8 cellular contexts compared by ENCODE assay signal in the genomic region with DNA sequence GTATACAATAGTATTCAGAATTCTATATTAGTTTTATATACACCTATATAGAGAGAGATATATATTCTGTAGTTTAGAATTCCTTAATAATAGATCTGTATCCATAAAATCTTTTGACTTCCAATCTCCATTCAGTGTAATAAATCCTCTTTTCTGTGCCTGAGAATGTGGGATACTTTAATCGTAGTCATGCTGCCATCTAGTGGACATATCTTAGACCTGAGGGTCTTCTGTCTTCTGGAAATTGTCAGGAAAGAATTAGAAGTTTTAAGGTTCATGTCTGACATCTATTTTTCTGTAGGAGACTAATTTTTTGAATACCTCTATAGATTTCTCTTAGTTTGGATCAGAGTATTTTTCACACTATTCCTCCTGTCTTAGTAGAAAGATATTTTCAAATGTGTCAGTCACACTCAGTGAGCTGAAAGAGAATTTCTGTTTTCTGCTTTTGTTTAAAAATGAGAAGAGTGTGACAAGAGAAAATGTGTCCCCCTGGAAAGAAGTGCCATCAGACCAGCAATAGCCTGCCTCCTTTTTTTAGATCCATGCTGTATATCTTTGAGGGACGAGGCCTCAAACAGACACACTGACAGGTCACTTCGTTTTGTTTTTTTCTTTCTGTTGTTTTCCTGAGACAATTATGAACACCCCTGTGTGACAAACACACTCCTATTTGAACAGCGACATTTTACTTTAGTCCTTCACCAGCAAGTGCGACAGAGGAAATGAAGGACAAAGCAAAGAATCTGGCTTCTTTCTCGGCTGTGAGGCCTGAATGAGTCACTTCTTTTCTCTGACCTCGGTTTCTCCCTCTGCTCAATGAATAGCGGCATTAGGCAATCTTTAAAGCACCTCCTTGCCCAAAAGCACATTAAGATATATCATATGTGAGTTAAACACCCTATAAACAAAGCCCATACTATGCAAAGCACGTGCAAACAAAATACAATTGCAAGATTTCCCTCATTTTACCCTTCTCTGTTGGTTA.
DNase-seq lines count a peak whose midpoint lies in the region; ATAC-seq, FAIRE-seq and TF ChIP-seq lines count a peak whose summit lies in the region.

No MANE protein-coding gene starts in this region.

- no peak overlapping the region for H3K4me3 ChIP-seq in upper lobe of left lung
- H3K4me3 ChIP-seq in suprapubic skin = no peak overlapping the region

- TF ChIP-seq POLR2A in upper lobe of left lung (IDR thresholded peaks at IDR 0.05) (no peak), suprapubic skin (IDR thresholded peaks at IDR 0.05) (no peak)

- 45 to 53% methylated on average over 9 of the region's 9 CpGs for WGBS in upper lobe of left lung, 2 donors
- 71% methylated on average over 9 of the region's 9 CpGs for WGBS in suprapubic skin

- no peaks in the 10 kb centered on the region for H3K4me1 ChIP-seq in upper lobe of left lung
- no peaks in the 10 kb centered on the region for H3K4me1 ChIP-seq in suprapubic skin

- peak; percentile 98 for FAIRE-seq in islet of Langerhans (lab: Jason Lieb, UNC)

- no peaks in the 10 kb centered on the region for H3K27me3 ChIP-seq in upper lobe of left lung
- no peaks in the 10 kb centered on the region for H3K27me3 ChIP-seq in suprapubic skin

- DNase-seq in NCI-H2081 (lab: John Stamatoyannopoulos, UW) = peak; percentile 54 to 55
- no peak for DNase-seq in NCI-H2081 treated with DMSO at 0.1 percent for 48 hours (lab: John Stamatoyannopoulos, UW)
- peak; percentile 0 for DNase-seq in NCI-H2196 treated with DMSO at 0.1 percent for 48 hours (lab: John Stamatoyannopoulos, UW; ENCODE audit: unreplicated experiment)
- peak; percentile 25 for DNase-seq in amniotic stem cell (lab: John Stamatoyannopoulos, UW)
- DNase-seq in upper lobe of left lung = no peak
- no peak for DNase-seq in suprapubic skin (ENCODE audit: low spot score in 2 of 2)

- H3K9me3 ChIP-seq in upper lobe of left lung (no peaks in the 10 kb centered on the region), suprapubic skin (no peaks in the 10 kb centered on the region)

- H3K27ac ChIP-seq in upper lobe of left lung (no peak overlapping the region), suprapubic skin (no peak overlapping the region)

- ATAC-seq in HG02840 (IDR thresholded peaks at IDR 0.05; ENCODE audit: low FRiP score, unreplicated experiment) = peak; percentile 65
- peak in 1 of 2 donors; percentile 80 for ATAC-seq in upper lobe of left lung (ENCODE audit: low FRiP score in 2 of 2)

- TF ChIP-seq EP300 in upper lobe of left lung (IDR thresholded peaks at IDR 0.05) = no peak
- TF ChIP-seq EP300 in suprapubic skin (IDR thresholded peaks at IDR 0.05) = no peak

- TF ChIP-seq CTCF in upper lobe of left lung (IDR thresholded peaks at IDR 0.05) = peak; percentile 8 to 51 (median 40)
- TF ChIP-seq CTCF in suprapubic skin (IDR thresholded peaks at IDR 0.05) = peak in 1 of 2 donors; percentile 46

- no peaks in the 10 kb centered on the region for H3K36me3 ChIP-seq in upper lobe of left lung
- no peaks in the 10 kb centered on the region for H3K36me3 ChIP-seq in suprapubic skin

Comparison
In these comparisons a context has a peak if more than half of its experiments do, and no peak if none do; other contexts are left out.
1. DNase-seq: peak in NCI-H2081 (2 of 2), NCI-H2196 treated with DMSO at 0.1 percent for 48 hours (single experiment) and amniotic stem cell (single experiment); none in NCI-H2081 treated with DMSO at 0.1 percent for 48 hours (single experiment), upper lobe of left lung (0 of 2) and suprapubic skin (0 of 2).